21 cellular contexts compared by ENCODE assay signal in the genomic region with DNA sequence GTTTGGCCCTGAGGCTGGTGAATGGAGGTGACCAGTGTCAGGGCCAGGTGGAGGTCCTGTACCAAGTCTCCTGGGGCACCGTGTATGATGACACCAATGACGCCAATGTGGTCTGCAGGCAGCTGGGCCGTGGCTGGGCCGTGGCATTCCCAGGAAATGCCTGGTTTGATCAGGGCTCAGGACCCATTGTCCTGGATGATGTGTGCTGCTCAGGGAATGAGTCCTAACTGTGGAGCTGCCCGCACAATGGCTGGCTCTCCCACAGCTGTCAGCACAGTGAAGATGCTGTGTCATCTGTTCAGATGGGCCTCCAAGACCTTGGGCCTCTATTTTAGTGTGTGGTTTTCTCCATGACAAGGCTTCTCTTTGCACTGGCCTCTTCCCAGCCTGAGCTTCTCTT.
"Had no signal": no experiment of that assay in that cellular context is flagged by ENCODE, and none has a peak within 500 bp of the region (broad histone marks: within the 10 kb centered on the region; RNA-seq: fewer than 3 reads in every experiment).

No MANE protein-coding gene starts in this region.

- H3K36me3 ChIP-seq: gastrocnemius medialis, sigmoid colon, suprapubic skin, transverse colon, upper lobe of right lung, uterus had no signal

- H3K4me3 ChIP-seq: dorsolateral prefrontal cortex, gastrocnemius medialis, lung, psoas muscle, sigmoid colon, skin epidermis, suprapubic skin, transverse colon, upper lobe of right lung, uterus had no signal

- H3K27ac ChIP-seq: dorsolateral prefrontal cortex, gastrocnemius medialis, psoas muscle, sigmoid colon, skin epidermis, suprapubic skin, transverse colon, upper lobe of right lung, uterus had no signal

- DNase-seq: dorsolateral prefrontal cortex; effector CD4-positive, alpha-beta T cell; foreskin fibroblast; gastrocnemius medialis; head of caudate nucleus; left ventricle myocardium superior; naive thymus-derived CD4-positive, alpha-beta T cell; nephron progenitor cell; nucleus accumbens; right cardiac atrium; sigmoid colon; stimulated activated CD4-positive, alpha-beta T cell treated with anti-CD3 and anti-CD28 coated beads, Interleukin-15, amount 100 ng/mL, for 24 hours; stimulated activated CD4-positive, alpha-beta T cell treated with anti-CD3 and anti-CD28 coated beads, Interleukin-2, amount 100 ng/mL, for 48 hours; stimulated activated naive B cell treated with anti-CD40 and anti-IgM and Interleukin-4, amounts not matched to agents 10 μg/mL and 1 μg/mL and 100 μg/mL, for 72 hours; transverse colon; upper lobe of right lung; uterus had no signal

- H3K4me1 ChIP-seq: gastrocnemius medialis, psoas muscle, sigmoid colon, suprapubic skin, transverse colon, upper lobe of right lung, uterus had no signal

- H3K9me3 ChIP-seq: gastrocnemius medialis, psoas muscle, sigmoid colon, suprapubic skin, transverse colon, upper lobe of right lung, uterus had no signal

- H3K27me3 ChIP-seq: dorsolateral prefrontal cortex, gastrocnemius medialis, sigmoid colon, suprapubic skin, transverse colon, upper lobe of right lung, uterus had no signal
